1 cellular context compared by ENCODE assay signal in genomic region chr21:46635324-46636180, GRCh38.
A peak's percentile ranks its signal among the peaks of the same experiment; 100 is the strongest.
TF ChIP-seq lines count a peak whose summit lies in the region.

TSS of gene PRMT2 (plus strand) at chr21:46635674. CDS start at chr21:46636952, 1,278 bp downstream.

TF ChIP-seq in K562, 482 proteins besides CTCF, POLR2A, EP300 and RAD21 (continued from another document and continues in another):
- TF ChIP-seq PRDM10 (IDR thresholded peaks at IDR 0.05; ENCODE audit: partially characterized antibody) (peak; percentile 85), BRD4 (IDR thresholded peaks at IDR 0.05) (0 out of 2 replicates have a peak, but pooled peaks have one; percentile 14), MEF2D (tag; conservative IDR thresholded peaks at IDR 0.05; ENCODE audit: low read depth) (no peak), SETDB1 (IDR thresholded peaks at IDR 0.05; ENCODE audit: low read length) (peak; percentile 81), ZNF347 (CRISPR knock-in tag; IDR thresholded peaks at IDR 0.05; ENCODE audit: low read depth) (no peak), ZC3H8 (IDR thresholded peaks at IDR 0.05) (no peak), CBFB (CRISPR knock-in tag; IDR thresholded peaks at IDR 0.05) (peak; percentile 83; the same call in 1 of the 2 replicates), HDAC2 (IDR thresholded peaks at IDR 0.05) (peak; percentile 93; the same call in 1 of the 2 replicates), ETV5 (CRISPR knock-in tag; IDR thresholded peaks at IDR 0.05; ENCODE audit: low read depth) (peak; percentile 87; the same call in 1 of the 2 replicates), MTA2 (IDR thresholded peaks at IDR 0.05; ENCODE audit: low read depth) (peak; percentile 36), PCBP1 (IDR thresholded peaks at IDR 0.05; ENCODE audit: low read depth, low read length, poor library complexity, severe bottlenecking) (peak; percentile 61), MGA (IDR thresholded peaks at IDR 0.05) (peak; percentile 84; the same call in 1 of the 2 replicates), HDGF (IDR thresholded peaks at IDR 0.05) (peak; percentile 99), ESRRA (IDR thresholded peaks at IDR 0.05; ENCODE audit: borderline replicate concordance, low read depth) (peak; percentile 53; the same call in 1 of the 2 replicates), RBM39 (optimal IDR thresholded peaks at IDR 0.05; ENCODE audit: low read depth, low read length) (no peak), ZNF431 (CRISPR knock-in tag; IDR thresholded peaks at IDR 0.05) (0 out of 2 replicates have a peak, but pooled peaks have one; percentile 24), NR2C2 (CRISPR knock-in tag; IDR thresholded peaks at IDR 0.05) (peak; percentile 86), NR2C2 (tag; IDR thresholded peaks at IDR 0.05) (no peak; the same call in 1 of the 2 replicates), MBD2 (IDR thresholded peaks at IDR 0.05; ENCODE audit: borderline replicate concordance, low read depth) (peak; percentile 80), FOXO4 (CRISPR knock-in tag; IDR thresholded peaks at IDR 0.05) (peak; percentile 30; the same call in 1 of the 2 replicates), ERF (CRISPR knock-in tag; IDR thresholded peaks at IDR 0.05) (peak; percentile 95), RREB1 (CRISPR knock-in tag; IDR thresholded peaks at IDR 0.05) (peak; percentile 84; the same call in 1 of the 2 replicates), ELK3 (CRISPR knock-in tag; IDR thresholded peaks at IDR 0.05) (no peak), ZNF436 (CRISPR knock-in tag; IDR thresholded peaks at IDR 0.05) (no peak), CAMTA2 (CRISPR knock-in tag; conservative IDR thresholded peaks at IDR 0.05) (peak; percentile 80; the same call in 1 of the 2 replicates), RAD51 (IDR thresholded peaks at IDR 0.05; ENCODE audit: borderline replicate concordance, low read depth) (no peak), SP1 (CRISPR knock-in tag; IDR thresholded peaks at IDR 0.05) (peak; percentile 99), RHOXF2B (CRISPR knock-in tag; conservative IDR thresholded peaks at IDR 0.05) (0 out of 2 replicates have a peak, but pooled peaks have one; percentile 81), SMARCA4 (IDR thresholded peaks at IDR 0.05) (0 out of 2 replicates have a peak, but pooled peaks have one; percentile 71), ZNF24 (IDR thresholded peaks at IDR 0.05) (peak; percentile 45; the same call in 1 of the 2 replicates), ZNF253 (CRISPR knock-in tag; conservative IDR thresholded peaks at IDR 0.05) (0 out of 2 replicates have a peak, but pooled peaks have one; percentile 55)
